ENCODE assay signal across 28 cellular contexts in genomic region chr12:50981319-50982239, GRCh38. TPM values are rescaled to one million over a fixed set of nuclear protein-coding genes. Genes with fewer than 3 reads are reported as not detected.
DNase-seq lines count a peak whose midpoint lies in the region; TF ChIP-seq lines count a peak whose summit lies in the region.
"Had no signal": no experiment of that assay in that cellular context is flagged by ENCODE, and none has a peak within 500 bp of the region (broad histone marks: within the 10 kb centered on the region; RNA-seq: fewer than 3 reads in every experiment).

No MANE protein-coding gene starts in this region.

- no peaks in the 10 kb centered on the region for H3K9me3 ChIP-seq in HUES48 (ENCODE audit: control insufficient read depth, insufficient read depth, low read length)

- TF ChIP-seq CTCF in osteocyte (IDR thresholded peaks at IDR 0.05), result no peak
- no peak for TF ChIP-seq CTCF in GM13976 (IDR thresholded peaks at IDR 0.05; ENCODE audit: borderline replicate concordance, control extremely low read depth, extremely low read depth, insufficient read depth, missing control alignments)

- no peak overlapping the region for H3K4me3 ChIP-seq in HUES48 (ENCODE audit: low read depth, low read length)

- peak overlapping the region; percentile 9 for H3K27ac ChIP-seq in HUES48 (ENCODE audit: low read depth, low read length)
- H3K27ac ChIP-seq: HL-60 had no signal

- H3K27me3 Mint-ChIP-seq in osteocyte (ENCODE audit: unreplicated experiment), result no peaks in the 10 kb centered on the region
- H3K27me3 Mint-ChIP-seq: CD4-positive, alpha-beta memory T cell; stimulated activated naive CD8-positive, alpha-beta T cell treated with anti-CD3 and anti-CD28 coated beads, Interleukin-15, Interleukin-2, amounts not matched to agents 100 ng/mL and 50 ng/mL, for 24 hours had no signal

- H3K9me3 Mint-ChIP-seq in osteocyte (ENCODE audit: unreplicated experiment), result no peaks in the 10 kb centered on the region
- H3K9me3 Mint-ChIP-seq: CD4-positive, alpha-beta memory T cell; natural killer cell; stimulated activated naive CD8-positive, alpha-beta T cell treated with anti-CD3 and anti-CD28 coated beads, Interleukin-15, Interleukin-2, amounts not matched to agents 100 ng/mL and 50 ng/mL, for 24 hours had no signal

- peaks cover 12% of the 10 kb centered on the region for H3K36me3 ChIP-seq in HUES48 (ENCODE audit: control insufficient read depth, insufficient read depth, low read length)

- H3K9ac ChIP-seq in HUES48 (ENCODE audit: low read depth, low read length), result no peak overlapping the region

- DNase-seq in NCI-H345 treated with DMSO at 0.1 percent for 48 hours (lab: John Stamatoyannopoulos, UW; ENCODE audit: unreplicated experiment), result peak; percentile 12
- DNase-seq in dermis blood vessel endothelial cell, result peak; percentile 63
- peak; percentile 13 for DNase-seq in osteocyte (ENCODE audit: extremely low spot score, unreplicated experiment)
- DNase-seq in GM13976 (ENCODE audit: low spot score), result no peak
- no peak for DNase-seq in EL
- DNase-seq in NK-92 treated with Interleukin-12 subunit alpha and Interleukin-12 subunit beta, amount 100 ng/mL, for 24 hours (lab: John Stamatoyannopoulos, UW), result no peak
- DNase-seq in globus pallidus (ENCODE audit: low spot score), result no peak
- DNase-seq: activated CD4-positive, alpha-beta T cell treated with anti-CD3 and anti-CD28 coated beads for 48 hours; activated effector memory CD4-positive, alpha-beta T cell treated with anti-CD3 and anti-CD28 coated beads, Interleukin-2, amount 50 U/mL, for 16 hours; amniotic stem cell; CD4-positive, alpha-beta memory T cell; central memory CD4-positive, alpha-beta T cell; erythroblast; GOT3; natural killer cell; NCI-H2029; NCI-H524; posterior cingulate gyrus; SHP77; stimulated activated CD4-positive, alpha-beta T cell treated with anti-CD3 and anti-CD28 coated beads, Interleukin-2, amount 100 ng/mL, for 48 hours; SW 1271; trophoblast cell had no signal

- H3K36me3 Mint-ChIP-seq in osteocyte (ENCODE audit: unreplicated experiment), result peaks cover 3% of the 10 kb centered on the region
- H3K36me3 Mint-ChIP-seq: natural killer cell had no signal

- no peak overlapping the region for H3K4me3 Mint-ChIP-seq in osteocyte (ENCODE audit: unreplicated experiment)
- H3K4me3 Mint-ChIP-seq: CD4-positive, alpha-beta memory T cell; natural killer cell; stimulated activated naive CD8-positive, alpha-beta T cell treated with anti-CD3 and anti-CD28 coated beads, Interleukin-15, Interleukin-2, amounts not matched to agents 100 ng/mL and 50 ng/mL, for 24 hours had no signal

- in situ Hi-C loops in GM13976 (cut with MboI; ENCODE audit: low sequenced_read_pairs, unreplicated experiment), result no loop called here

- H3K27ac Mint-ChIP-seq in osteocyte (ENCODE audit: unreplicated experiment), result no peak overlapping the region
- H3K27ac Mint-ChIP-seq: natural killer cell; stimulated activated naive CD8-positive, alpha-beta T cell treated with anti-CD3 and anti-CD28 coated beads, Interleukin-15, Interleukin-2, amounts not matched to agents 100 ng/mL and 50 ng/mL, for 24 hours had no signal

- H3K4me1 ChIP-seq in HUES48 (ENCODE audit: control insufficient read depth, insufficient read depth, low read length), result 0 out of 2 replicates have a peak, but pooled peaks cover 3% of the 10 kb centered on the region

- H3K4me1 Mint-ChIP-seq in osteocyte (ENCODE audit: unreplicated experiment), result peaks cover 22% of the 10 kb centered on the region
- H3K4me1 Mint-ChIP-seq: natural killer cell had no signal

- H3K27me3 ChIP-seq in HUES48 (ENCODE audit: control insufficient read depth, insufficient read depth, low read length), result no peaks in the 10 kb centered on the region

RNA-seq across cellular contexts. Expression of gene HIGD1C, which starts 29.2 kb away (rescaled TPM):
- not detected in 2 replicates for total RNA-seq in dermis blood vessel endothelial cell
- not detected in 2 replicates for total RNA-seq in osteocyte
- total RNA-seq: CD4-positive, alpha-beta memory T cell; frontal cortex; mesenteric fat pad; natural killer cell; OCI-LY7 had no signal

RNA-seq across cellular contexts. Expression of gene SLC11A2, which starts 44.6 kb away (rescaled TPM):
- total RNA-seq in dermis blood vessel endothelial cell, result 33.9 and 36.8 TPM in 2 replicates
- 42.6 and 51.8 TPM in 2 replicates for total RNA-seq in osteocyte

Comparison
In these comparisons a context has a peak if more than half of its experiments do, and no peak if none do; other contexts are left out.
1. DNase-seq: peak in NCI-H345 treated with DMSO at 0.1 percent for 48 hours (single experiment), dermis blood vessel endothelial cell (single experiment) and osteocyte (single experiment); none in GM13976 (single experiment), EL (single experiment), NK-92 treated with Interleukin-12 subunit alpha and Interleukin-12 subunit beta, amount 100 ng/mL, for 24 hours (single experiment) and globus pallidus (single experiment).